In the genomic region with DNA sequence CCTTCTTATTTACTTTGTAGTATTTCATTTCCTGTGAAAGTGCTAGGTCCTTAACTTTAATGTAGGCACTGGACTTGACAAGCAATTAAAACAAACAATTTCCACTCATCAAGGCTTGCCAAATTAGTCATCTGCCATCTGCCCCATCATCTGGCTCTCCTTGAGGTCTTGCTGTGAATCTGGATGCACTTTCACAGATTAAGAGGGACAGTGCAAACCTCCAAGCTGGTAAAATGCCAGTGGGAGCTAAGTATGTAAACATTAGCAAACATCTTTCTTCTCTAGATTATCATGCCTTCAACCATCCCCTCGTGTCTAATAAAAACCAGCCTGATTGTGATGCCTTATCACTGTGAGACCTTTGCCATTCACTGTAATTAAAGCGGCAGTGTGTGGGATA, we compare ENCODE assay signal across 13 cellular contexts.
DNase-seq lines count a peak whose midpoint lies in the region; ATAC-seq and TF ChIP-seq lines count a peak whose summit lies in the region.
"Had no signal": no experiment of that assay in that cellular context is flagged by ENCODE, and none has a peak within 500 bp of the region (broad histone marks: within the 10 kb centered on the region; RNA-seq: fewer than 3 reads in every experiment).

No MANE protein-coding gene starts in this region.

- no peak overlapping the region for H2AFZ ChIP-seq in smooth muscle cell (ENCODE audit: low read depth)

- H3K4me1 ChIP-seq in smooth muscle cell (ENCODE audit: low read depth) = no peaks in the 10 kb centered on the region
- H3K4me1 ChIP-seq: left lung had no signal

- ATAC-seq in GM18505 (IDR thresholded peaks at IDR 0.05; ENCODE audit: unreplicated experiment) = no peak
- ATAC-seq: left lung, Right ventricle myocardium inferior had no signal

- TF ChIP-seq CTCF in fibroblast of mammary gland (conservative IDR thresholded peaks at IDR 0.05; ENCODE audit: control insufficient read depth, insufficient read depth, low read depth, low read length) (no peak), smooth muscle cell (IDR thresholded peaks at IDR 0.05; ENCODE audit: borderline replicate concordance, insufficient read depth, poor library complexity, severe bottlenecking) (no peak)

- no peaks in the 10 kb centered on the region for H3F3A ChIP-seq in smooth muscle cell (ENCODE audit: low read depth)

- H4K20me1 ChIP-seq in smooth muscle cell (ENCODE audit: low read depth) = no peaks in the 10 kb centered on the region

- H3K79me2 ChIP-seq in smooth muscle cell (ENCODE audit: low read depth) = no peaks in the 10 kb centered on the region

- no peak overlapping the region for H3K27ac ChIP-seq in smooth muscle cell (ENCODE audit: low read depth)
- H3K27ac ChIP-seq: left lung had no signal

- no peaks in the 10 kb centered on the region for H3K9me3 ChIP-seq in smooth muscle cell (replicated peaks; ENCODE audit: low read depth)
- H3K9me3 ChIP-seq: left lung had no signal

- H3K4me3 ChIP-seq in fibroblast of mammary gland (ENCODE audit: control insufficient read depth, low read depth, low read length) (no peak overlapping the region), smooth muscle cell (no peak overlapping the region)
- H3K4me3 ChIP-seq: left lung had no signal

- H3K4me2 ChIP-seq in smooth muscle cell = no peak overlapping the region

- H3K27me3 ChIP-seq in smooth muscle cell (ENCODE audit: low read depth) = no peaks in the 10 kb centered on the region
- H3K27me3 ChIP-seq: left lung had no signal

- H3K9ac ChIP-seq in smooth muscle cell (ENCODE audit: low read depth) = no peak overlapping the region

- DNase-seq in DMS153 treated with DMSO at 0.1 percent for 48 hours (lab: John Stamatoyannopoulos, UW; ENCODE audit: unreplicated experiment) (peak; percentile 69), NCI-H1417 (lab: John Stamatoyannopoulos, UW) (peak; percentile 69 to 95 (median 70)), NCI-H774 (lab: John Stamatoyannopoulos, UW) (peak; percentile 50), fibroblast of mammary gland (ENCODE audit: low read depth) (peak; percentile 39), SW 1271 (lab: John Stamatoyannopoulos, UW) (no peak), AG08395 (ENCODE audit: low spot score) (no peak), smooth muscle cell (lab: John Stamatoyannopoulos, UW; ENCODE audit: unreplicated experiment) (no peak)
- DNase-seq: activated gamma-delta T cell; CD4-positive, CD25-positive, alpha-beta regulatory T cell; left lung; stimulated activated CD8-positive, alpha-beta memory T cell treated with anti-CD3 and anti-CD28 coated beads, Interleukin-4, amount 100 ng/mL, for 48 hours had no signal

- TF ChIP-seq POLR2A in GM18505 (IDR thresholded peaks at IDR 0.05; ENCODE audit: borderline replicate concordance, extremely low read depth, insufficient read depth, insufficient read length) = no peak

- WGBS in smooth muscle cell (ENCODE audit: low lambda C conversion rate) = 19% methylated on average over 2 of the region's 2 CpGs

- no peaks in the 10 kb centered on the region for H3K36me3 ChIP-seq in smooth muscle cell (ENCODE audit: low read depth)
- H3K36me3 ChIP-seq: left lung had no signal

Comparison
In these comparisons a context has a peak if more than half of its experiments do, and no peak if none do; other contexts are left out.
1. DNase-seq: peak in DMS153 treated with DMSO at 0.1 percent for 48 hours (single experiment), NCI-H1417 (3 of 3), NCI-H774 (single experiment) and fibroblast of mammary gland (single experiment); none in SW 1271 (0 of 2), AG08395 (single experiment) and smooth muscle cell (single experiment).